Comparison of ENCODE assay signal across 2 cellular contexts in genomic region chr16:83992624-83993023, GRCh38.
TF ChIP-seq lines count a peak whose summit lies in the region.

No MANE protein-coding gene starts in this region.

TF ChIP-seq in SK-N-SH, 30 proteins besides CTCF, POLR2A, EP300 and RAD21 (continued from another document):
- TF ChIP-seq MXI1 (IDR thresholded peaks at IDR 0.05; ENCODE audit: low read depth, low read length) (no peak), MAX (IDR thresholded peaks at IDR 0.05; ENCODE audit: low read depth) (0 out of 2 replicates have a peak, but pooled peaks have one; percentile 24), TAF1 (IDR thresholded peaks at IDR 0.05; ENCODE audit: borderline replicate concordance, low read depth, low read length) (no peak), NFIC (IDR thresholded peaks at IDR 0.05; ENCODE audit: borderline replicate concordance) (peak; percentile 70), RCOR1 (IDR thresholded peaks at IDR 0.05; ENCODE audit: low read length) (no peak), YY1 (IDR thresholded peaks at IDR 0.05; ENCODE audit: low read depth) (no peak), TCF12 (IDR thresholded peaks at IDR 0.05) (0 out of 2 replicates have a peak, but pooled peaks have one; percentile 5)
- TF ChIP-seq, protein P1, sequence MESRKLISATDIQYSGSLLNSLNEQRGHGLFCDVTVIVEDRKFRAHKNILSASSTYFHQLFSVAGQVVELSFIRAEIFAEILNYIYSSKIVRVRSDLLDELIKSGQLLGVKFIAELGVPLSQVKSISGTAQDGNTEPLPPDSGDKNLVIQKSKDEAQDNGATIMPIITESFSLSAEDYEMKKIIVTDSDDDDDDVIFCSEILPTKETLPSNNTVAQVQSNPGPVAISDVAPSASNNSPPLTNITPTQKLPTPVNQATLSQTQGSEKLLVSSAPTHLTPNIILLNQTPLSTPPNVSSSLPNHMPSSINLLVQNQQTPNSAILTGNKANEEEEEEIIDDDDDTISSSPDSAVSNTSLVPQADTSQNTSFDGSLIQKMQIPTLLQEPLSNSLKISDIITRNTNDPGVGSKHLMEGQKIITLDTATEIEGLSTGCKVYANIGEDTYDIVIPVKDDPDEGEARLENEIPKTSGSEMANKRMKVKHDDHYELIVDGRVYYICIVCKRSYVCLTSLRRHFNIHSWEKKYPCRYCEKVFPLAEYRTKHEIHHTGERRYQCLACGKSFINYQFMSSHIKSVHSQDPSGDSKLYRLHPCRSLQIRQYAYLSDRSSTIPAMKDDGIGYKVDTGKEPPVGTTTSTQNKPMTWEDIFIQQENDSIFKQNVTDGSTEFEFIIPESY (IDR thresholded peaks at IDR 0.05; ENCODE audit: borderline replicate concordance, low read depth): no peak
- TF ChIP-seq, protein P2, sequence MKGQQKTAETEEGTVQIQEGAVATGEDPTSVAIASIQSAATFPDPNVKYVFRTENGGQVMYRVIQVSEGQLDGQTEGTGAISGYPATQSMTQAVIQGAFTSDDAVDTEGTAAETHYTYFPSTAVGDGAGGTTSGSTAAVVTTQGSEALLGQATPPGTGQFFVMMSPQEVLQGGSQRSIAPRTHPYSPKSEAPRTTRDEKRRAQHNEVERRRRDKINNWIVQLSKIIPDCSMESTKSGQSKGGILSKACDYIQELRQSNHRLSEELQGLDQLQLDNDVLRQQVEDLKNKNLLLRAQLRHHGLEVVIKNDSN (IDR thresholded peaks at IDR 0.05; ENCODE audit: borderline replicate concordance, low read depth): peak; percentile 36; the same call in 1 of the 2 replicates

TF ChIP-seq in WTC11, 78 proteins besides CTCF, POLR2A, EP300 and RAD21 (continued from another document):
- TF ChIP-seq FOXJ3 (CRISPR knock-in tag; IDR thresholded peaks at IDR 0.05; ENCODE audit: borderline replicate concordance) (no peak), ESRRA (CRISPR knock-in tag; IDR thresholded peaks at IDR 0.05; ENCODE audit: borderline replicate concordance) (no peak), NFE2L1 (CRISPR knock-in tag; IDR thresholded peaks at IDR 0.05) (no peak), NR3C1 (CRISPR knock-in tag; conservative IDR thresholded peaks at IDR 0.05; ENCODE audit: low read depth) (no peak), JAZF1 (CRISPR knock-in tag; IDR thresholded peaks at IDR 0.05) (no peak), ZNF121 (CRISPR knock-in tag; IDR thresholded peaks at IDR 0.05) (no peak)
- TF ChIP-seq, protein P3, sequence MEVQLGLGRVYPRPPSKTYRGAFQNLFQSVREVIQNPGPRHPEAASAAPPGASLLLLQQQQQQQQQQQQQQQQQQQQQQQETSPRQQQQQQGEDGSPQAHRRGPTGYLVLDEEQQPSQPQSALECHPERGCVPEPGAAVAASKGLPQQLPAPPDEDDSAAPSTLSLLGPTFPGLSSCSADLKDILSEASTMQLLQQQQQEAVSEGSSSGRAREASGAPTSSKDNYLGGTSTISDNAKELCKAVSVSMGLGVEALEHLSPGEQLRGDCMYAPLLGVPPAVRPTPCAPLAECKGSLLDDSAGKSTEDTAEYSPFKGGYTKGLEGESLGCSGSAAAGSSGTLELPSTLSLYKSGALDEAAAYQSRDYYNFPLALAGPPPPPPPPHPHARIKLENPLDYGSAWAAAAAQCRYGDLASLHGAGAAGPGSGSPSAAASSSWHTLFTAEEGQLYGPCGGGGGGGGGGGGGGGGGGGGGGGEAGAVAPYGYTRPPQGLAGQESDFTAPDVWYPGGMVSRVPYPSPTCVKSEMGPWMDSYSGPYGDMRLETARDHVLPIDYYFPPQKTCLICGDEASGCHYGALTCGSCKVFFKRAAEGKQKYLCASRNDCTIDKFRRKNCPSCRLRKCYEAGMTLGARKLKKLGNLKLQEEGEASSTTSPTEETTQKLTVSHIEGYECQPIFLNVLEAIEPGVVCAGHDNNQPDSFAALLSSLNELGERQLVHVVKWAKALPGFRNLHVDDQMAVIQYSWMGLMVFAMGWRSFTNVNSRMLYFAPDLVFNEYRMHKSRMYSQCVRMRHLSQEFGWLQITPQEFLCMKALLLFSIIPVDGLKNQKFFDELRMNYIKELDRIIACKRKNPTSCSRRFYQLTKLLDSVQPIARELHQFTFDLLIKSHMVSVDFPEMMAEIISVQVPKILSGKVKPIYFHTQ (CRISPR knock-in tag; IDR thresholded peaks at IDR 0.05): no peak
TF ChIP-seq in WTC11: peak in this region for 0.
